Comparison of ENCODE assay signal across 30 cellular contexts in genomic region chr10:33616921-33617320, GRCh38.
DNase-seq lines count a peak whose midpoint lies in the region; ATAC-seq and TF ChIP-seq lines count a peak whose summit lies in the region.
"Had no signal": no experiment of that assay in that cellular context is flagged by ENCODE, and none has a peak within 500 bp of the region (broad histone marks: within the 10 kb centered on the region; RNA-seq: fewer than 3 reads in every experiment).

No MANE protein-coding gene starts in this region.

- no peaks in the 10 kb centered on the region for H3K4me1 Mint-ChIP-seq in WTC11
- H3K4me1 Mint-ChIP-seq: activated CD4-positive, alpha-beta T cell treated with anti-CD3 and anti-CD28 coated beads, Interleukin-2, amount 10 ng/mL, durations not matched to agents 24 days and 14 days; stimulated activated naive B cell treated with anti-CD40 and anti-IgM and Interleukin-4, amounts not matched to agents 10 μg/mL and 1 μg/mL and 100 μg/mL, for 72 hours had no signal

- TF ChIP-seq CTCF in IMR-90 (conservative IDR thresholded peaks at IDR 0.05; ENCODE audit: low read depth, low read length) (no peak), foreskin fibroblast (IDR thresholded peaks at IDR 0.05; ENCODE audit: low read depth, low read length) (no peak), WTC11 (IDR thresholded peaks at IDR 0.05) (no peak), breast epithelium (IDR thresholded peaks at IDR 0.05) (no peak)

- no peak overlapping the region for H4K91ac ChIP-seq in IMR-90 (ENCODE audit: insufficient read depth, low read depth, low read length)

- no peak overlapping the region for H3K23ac ChIP-seq in IMR-90 (ENCODE audit: low read depth, low read length)

- H3K9ac ChIP-seq in IMR-90 (ENCODE audit: low read depth, low read length): no peak overlapping the region

- H4K8ac ChIP-seq in IMR-90 (ENCODE audit: low read depth in 2 of 2, low read length in 2 of 2): no peak overlapping the region

- H3K14ac ChIP-seq in IMR-90 (replicated peaks; ENCODE audit: low read depth, low read length): no peak overlapping the region

- TF ChIP-seq POLR2A in IMR-90 (IDR thresholded peaks at IDR 0.05; ENCODE audit: low read depth, low read length) (no peak), breast epithelium (IDR thresholded peaks at IDR 0.05) (no peak)

- H2AK9ac ChIP-seq in IMR-90 (replicated peaks; ENCODE audit: low read depth, low read length, poor library complexity): no peak overlapping the region

- no peak overlapping the region for H2BK15ac ChIP-seq in IMR-90 (ENCODE audit: low read depth, low read length)

- POLR2A ChIA-PET in IMR-90 (lab: Charles Lee; ENCODE audit: unreplicated experiment) (no interaction called here), WTC11 (lab: Charles Lee) (no interaction called here)

- no peak overlapping the region for H3K27ac Mint-ChIP-seq in WTC11
- H3K27ac Mint-ChIP-seq: activated CD4-positive, alpha-beta T cell treated with anti-CD3 and anti-CD28 coated beads, Interleukin-2, amount 10 ng/mL, durations not matched to agents 24 days and 14 days; endodermal cell; HFFc6; stimulated activated naive B cell treated with anti-CD40 and anti-IgM and Interleukin-4, amounts not matched to agents 10 μg/mL and 1 μg/mL and 100 μg/mL, for 72 hours had no signal

- no peak overlapping the region for H3K27ac ChIP-seq in IMR-90 (ENCODE audit: insufficient read depth, low read length)
- H3K27ac ChIP-seq in breast epithelium: no peak overlapping the region
- H3K27ac ChIP-seq: adrenal gland, C4-2B, esophagus squamous epithelium, HL-60, PC-9, uterus, WERI-Rb-1 had no signal

- H3K27me3 ChIP-seq in IMR-90 (ENCODE audit: control insufficient read depth, insufficient read depth, low read length) (peaks cover 7% of the 10 kb centered on the region; the same call in 1 of the 2 replicates), breast epithelium (no peaks in the 10 kb centered on the region)
- H3K27me3 ChIP-seq: adrenal gland, esophagus squamous epithelium, uterus had no signal

- no peaks in the 10 kb centered on the region for H3K27me3 Mint-ChIP-seq in WTC11 (ENCODE audit: low read depth)
- H3K27me3 Mint-ChIP-seq: activated CD4-positive, alpha-beta T cell treated with anti-CD3 and anti-CD28 coated beads, Interleukin-2, amount 10 ng/mL, durations not matched to agents 24 days and 14 days; stimulated activated naive B cell treated with anti-CD40 and anti-IgM and Interleukin-4, amounts not matched to agents 10 μg/mL and 1 μg/mL and 100 μg/mL, for 72 hours had no signal

- in situ Hi-C loops in IMR-90 (cut with MboI; ENCODE audit: low sequenced_read_pairs): no loop called here

- no peak overlapping the region; the same call in 1 of the 2 replicates for H3K18ac ChIP-seq in IMR-90 (ENCODE audit: low read depth, low read length)

- no peak overlapping the region for H2BK20ac ChIP-seq in IMR-90 (ENCODE audit: low read depth, low read length)

- no peaks in the 10 kb centered on the region for H4K20me1 ChIP-seq in IMR-90 (ENCODE audit: insufficient read depth, low read length)

- H3K4ac ChIP-seq in IMR-90 (ENCODE audit: low read depth, low read length): no peak overlapping the region

- no peak overlapping the region for H3K56ac ChIP-seq in IMR-90 (ENCODE audit: extremely low read depth, insufficient read depth, low read length)

- H4K5ac ChIP-seq in IMR-90 (ENCODE audit: low read depth, low read length): no peak overlapping the region

- no peak overlapping the region for H2AK5ac ChIP-seq in IMR-90 (ENCODE audit: low read depth, low read length)

- no peak overlapping the region for H2BK120ac ChIP-seq in IMR-90 (ENCODE audit: low read depth, low read length)

- peak overlapping the region; percentile 21; the same call in 1 of the 2 replicates for H3K4me2 ChIP-seq in IMR-90 (ENCODE audit: low read depth, low read length)
- H3K4me2 ChIP-seq: PC-9 had no signal

- no peaks in the 10 kb centered on the region for H3K36me3 Mint-ChIP-seq in WTC11
- H3K36me3 Mint-ChIP-seq: stimulated activated naive B cell treated with anti-CD40 and anti-IgM and Interleukin-4, amounts not matched to agents 10 μg/mL and 1 μg/mL and 100 μg/mL, for 72 hours had no signal

- H3K4me3 ChIP-seq in IMR-90 (ENCODE audit: insufficient read depth, low read depth, low read length) (no peak overlapping the region), foreskin fibroblast (ENCODE audit: low read depth in 1 of 2, low read length in 2 of 2) (no peak overlapping the region), breast epithelium (no peak overlapping the region)
- H3K4me3 ChIP-seq: adrenal gland, esophagus squamous epithelium, lung, PC-9, uterus had no signal

- no TSS peak for BruUV-seq in IMR-90 (replicated peaks; lab: Mats Ljungman, UMichigan)

- DNase-seq in IMR-90 (peak; percentile 22), astrocyte of the hippocampus (ENCODE audit: low read depth, low spot score) (peak; percentile 18), foreskin fibroblast (peak; percentile 22 to 60), renal cortical epithelial cell (ENCODE audit: low read depth) (peak; percentile 2), NCI-H446 treated with DMSO at 0.1 percent for 48 hours (lab: John Stamatoyannopoulos, UW) (no peak), WTC11 (ENCODE audit: low spot score) (no peak), breast epithelium (ENCODE audit: low spot score in 2 of 2) (no peak), NCI-H82 treated with DMSO at 0.1 percent for 48 hours (lab: John Stamatoyannopoulos, UW; ENCODE audit: unreplicated experiment) (no peak)
- DNase-seq: activated CD4-positive, alpha-beta T cell treated with anti-CD3 and anti-CD28 coated beads, Interleukin-2, amount 10 ng/mL, durations not matched to agents 24 days and 14 days; activated naive CD4-positive, alpha-beta T cell; activated T-cell treated with anti-CD3 and anti-CD28 coated beads, Interleukin-2, amount 50 U/mL, for 4 hours; adrenal gland; Calu3; endodermal cell; esophagus squamous epithelium; HFFc6; Karpas-422; kidney; NCI-H146; NCI-H510A; NK-92 treated with Interleukin-12 subunit alpha and Interleukin-12 subunit beta, amount 100 ng/mL, for 24 hours; PC-9; right cardiac atrium; Right ventricle myocardium superior; stimulated activated naive B cell treated with anti-CD40 and anti-IgM and Interleukin-4, amounts not matched to agents 10 μg/mL and 1 μg/mL and 100 μg/mL, for 72 hours; uterus; WERI-Rb-1 had no signal

- ATAC-seq in IMR-90 (ENCODE audit: low read depth) (peak; percentile 65), WTC11 (no peak)
- ATAC-seq: activated T-cell treated with anti-CD3 and anti-CD28 coated beads, Interleukin-2, amount 50 U/mL, for 4 hours; right cardiac atrium; stimulated activated naive B cell treated with anti-CD40 and anti-IgM and Interleukin-4, amounts not matched to agents 10 μg/mL and 1 μg/mL and 100 μg/mL, for 72 hours had no signal

- CTCF ChIA-PET in IMR-90 (lab: Yijun Ruan, JAX): interaction anchor here (0.6 kb wide), 1 partner anchor 70 kb away, joined by 3 read pairs; no protein-coding TSS in a partner anchor
- CTCF ChIA-PET in WTC11 (lab: Charles Lee): no interaction called here

- TF ChIP-seq RAD21 in IMR-90 (IDR thresholded peaks at IDR 0.05; ENCODE audit: low read length): no peak

- H3K4me3 Mint-ChIP-seq in WTC11: no peak overlapping the region
- H3K4me3 Mint-ChIP-seq: activated CD4-positive, alpha-beta T cell treated with anti-CD3 and anti-CD28 coated beads, Interleukin-2, amount 10 ng/mL, durations not matched to agents 24 days and 14 days; activated T-cell treated with anti-CD3 and anti-CD28 coated beads, Interleukin-2, amount 50 U/mL, for 4 hours; endodermal cell; HFFc6; stimulated activated naive B cell treated with anti-CD40 and anti-IgM and Interleukin-4, amounts not matched to agents 10 μg/mL and 1 μg/mL and 100 μg/mL, for 72 hours had no signal

- H3K36me3 ChIP-seq in IMR-90 (ENCODE audit: control insufficient read depth, insufficient read depth, low read length) (no peaks in the 10 kb centered on the region), breast epithelium (no peaks in the 10 kb centered on the region)
- H3K36me3 ChIP-seq: adrenal gland, esophagus squamous epithelium, uterus, WERI-Rb-1 had no signal

- H3K4me1 ChIP-seq in IMR-90 (ENCODE audit: control insufficient read depth, insufficient read depth, low read length): peaks cover 4% of the 10 kb centered on the region; the same call in 1 of the 2 replicates
- no peaks in the 10 kb centered on the region for H3K4me1 ChIP-seq in breast epithelium
- H3K4me1 ChIP-seq: uterus had no signal

- dilution Hi-C loops in IMR-90 (cut with HindIII; ENCODE audit: low sequenced_read_pairs, unreplicated experiment): no loop called here

- no peaks in the 10 kb centered on the region for H3K9me1 ChIP-seq in IMR-90 (ENCODE audit: insufficient read depth, low read length)

- H2BK5ac ChIP-seq in IMR-90 (ENCODE audit: low read depth, low read length, poor library complexity, severe bottlenecking): no peak overlapping the region

- H2AFZ ChIP-seq in IMR-90 (replicated peaks; ENCODE audit: low read length, poor library complexity): no peak overlapping the region
- H2AFZ ChIP-seq: PC-9 had no signal

- H3K9me3 Mint-ChIP-seq in WTC11: peaks cover 24% of the 10 kb centered on the region
- H3K9me3 Mint-ChIP-seq: HFFc6 had no signal

- WGBS in IMR-90 (ENCODE audit: extremely low coverage in 2 of 2, insufficient read length in 1 of 2), 2 experiments: no CpG with 5 or more reads among the region's 1 CpG

- H3K79me1 ChIP-seq in IMR-90 (ENCODE audit: low read depth in 1 of 2, low read length in 2 of 2): no peaks in the 10 kb centered on the region

- H3K9me3 ChIP-seq in IMR-90 (ENCODE audit: control insufficient read depth, insufficient read depth, low read length): no peaks in the 10 kb centered on the region
- peaks cover 0 to 3% of the 10 kb centered on the region in 2 donors for H3K9me3 ChIP-seq in breast epithelium
- H3K9me3 ChIP-seq: adrenal gland, esophagus squamous epithelium had no signal

- intact Hi-C loops in IMR-90 (cut with micrococcal nuclease) (no loop called here), breast epithelium (cut with DNase I; ENCODE audit: low total_unique reads) (no loop called here)

TF ChIP-seq in IMR-90, 13 proteins besides CTCF, POLR2A, EP300 and RAD21 (continues in another document):
- no peak for TF ChIP-seq MAFK (IDR thresholded peaks at IDR 0.05; ENCODE audit: low read depth, low read length)
- no peak for TF ChIP-seq BHLHE40 (IDR thresholded peaks at IDR 0.05; ENCODE audit: low read depth, low read length)
- TF ChIP-seq SMC3 (IDR thresholded peaks at IDR 0.05; ENCODE audit: low read depth, low read length): no peak

TF ChIP-seq in WTC11, 78 proteins besides CTCF, POLR2A, EP300 and RAD21 (continues in another document):
- TF ChIP-seq USF2 (CRISPR knock-in tag; IDR thresholded peaks at IDR 0.05) (no peak), ELF4 (CRISPR knock-in tag; IDR thresholded peaks at IDR 0.05; ENCODE audit: low read depth) (no peak), CBFB (CRISPR knock-in tag; IDR thresholded peaks at IDR 0.05; ENCODE audit: low read depth) (no peak), KAT7 (CRISPR knock-in tag; IDR thresholded peaks at IDR 0.05; ENCODE audit: borderline replicate concordance) (no peak)

Comparison
In these comparisons a context has a peak if more than half of its experiments do, and no peak if none do; other contexts are left out.
1. DNase-seq: peak in IMR-90 (single experiment), astrocyte of the hippocampus (single experiment), foreskin fibroblast (2 of 2) and renal cortical epithelial cell (single experiment); none in NCI-H446 treated with DMSO at 0.1 percent for 48 hours (single experiment), WTC11 (single experiment), breast epithelium (0 of 2) and NCI-H82 treated with DMSO at 0.1 percent for 48 hours (single experiment).